In genomic region chr5:103371046-103371603, GRCh38 we compare ENCODE assay signal across 22 cellular contexts.
DNase-seq lines count a peak whose midpoint lies in the region; ATAC-seq, FAIRE-seq and TF ChIP-seq lines count a peak whose summit lies in the region.
"Had no signal": no experiment of that assay in that cellular context is flagged by ENCODE, and none has a peak within 500 bp of the region (broad histone marks: within the 10 kb centered on the region; RNA-seq: fewer than 3 reads in every experiment).

No MANE protein-coding gene starts in this region.

- no peak overlapping the region for H2BK5ac ChIP-seq in IMR-90 (ENCODE audit: low read depth, low read length, poor library complexity, severe bottlenecking)

- intact Hi-C loops in IMR-90 (cut with micrococcal nuclease): no loop called here
- intact Hi-C loops in K562 (cut with micrococcal nuclease): no loop called here

- TF ChIP-seq RAD21 in IMR-90 (IDR thresholded peaks at IDR 0.05; ENCODE audit: low read length): no peak
- no peak for TF ChIP-seq RAD21 in K562 (CRISPR knock-in tag; conservative IDR thresholded peaks at IDR 0.05 in 1 of 2, IDR thresholded peaks at IDR 0.05 in 1 of 2)

- H3K9me2 ChIP-seq in Karpas-422 (replicated peaks; ENCODE audit: insufficient read depth, low read length): no peaks in the 10 kb centered on the region

- 80% methylated on average over 1 of the region's 2 CpGs; no CpG with 5 or more reads in 1 of the 2 experiments for WGBS in IMR-90 (ENCODE audit: extremely low coverage in 2 of 2, insufficient read length in 1 of 2), 2 experiments
- 0% methylated on average over 2 of the region's 2 CpGs for WGBS in K562 (ENCODE audit: insufficient coverage, low coverage, missing lambda C conversion rate)

- DNase-seq in COLO668 (lab: John Stamatoyannopoulos, UW; ENCODE audit: unreplicated experiment) (peak; percentile 25), IMR-90 (peak; percentile 33), K562 (ENCODE audit: extremely low read depth in 1 of 4, low spot score in 3 of 4) (no peak), progenitor cell of endocrine pancreas (ENCODE audit: low spot score, unreplicated experiment) (no peak), Karpas-422 (no peak), SKM-1 treated with dmso at 0.1 percent for 144 hours (lab: John Stamatoyannopoulos, UW; ENCODE audit: unreplicated experiment) (no peak)
- DNase-seq: CD8-positive, alpha-beta memory T cell; GF-D8; MG63; NCI-H1105; NCI-H2081; NCI-H345; NCI-H524 treated with DMSO at 0.1 percent for 48 hours; PC-3; RPMI8226; SHP77 treated with DMSO at 0.1 percent for 48 hours; T-helper 1 cell had no signal

- TF ChIP-seq CTCF in IMR-90 (conservative IDR thresholded peaks at IDR 0.05; ENCODE audit: low read depth, low read length): no peak
- TF ChIP-seq CTCF in K562 (IDR thresholded peaks at IDR 0.05 in 2 of 3, conservative IDR thresholded peaks at IDR 0.05 in 1 of 3; ENCODE audit: insufficient read depth in 2 of 3, low read depth in 1 of 3, low read length in 3 of 3): no peak
- no peak for TF ChIP-seq CTCF in progenitor cell of endocrine pancreas (IDR thresholded peaks at IDR 0.05; ENCODE audit: unreplicated experiment)

- H3K14ac ChIP-seq in IMR-90 (replicated peaks; ENCODE audit: low read depth, low read length): no peak overlapping the region

- in situ Hi-C loops in IMR-90 (cut with MboI; ENCODE audit: low sequenced_read_pairs): no loop called here
- in situ Hi-C loops in K562 (cut with MboI): no loop called here

- no peak for TF ChIP-seq POLR2A in IMR-90 (IDR thresholded peaks at IDR 0.05; ENCODE audit: low read depth, low read length)
- TF ChIP-seq POLR2A in K562 (conservative IDR thresholded peaks at IDR 0.05): no peak

- H3K9ac ChIP-seq in IMR-90 (ENCODE audit: low read depth, low read length) (no peak overlapping the region), K562 (ENCODE audit: insufficient read depth in 1 of 2, low read depth in 2 of 2, low read length in 2 of 2) (no peak overlapping the region), Karpas-422 (ENCODE audit: low read length) (no peak overlapping the region)
- H3K9ac ChIP-seq: BLaER1 treated with 17β-estradiol and CSF1 and Interleukin-3, amounts not matched to agents 10 nM and 100 nM had no signal

- H2BK15ac ChIP-seq in IMR-90 (ENCODE audit: low read depth, low read length): no peak overlapping the region

- H3K79me2 ChIP-seq in K562 (ENCODE audit: control insufficient read depth, insufficient read depth, low read length) (no peaks in the 10 kb centered on the region), Karpas-422 (ENCODE audit: low read length) (no peaks in the 10 kb centered on the region)

- no peaks in the 10 kb centered on the region for H3K36me3 Mint-ChIP-seq in progenitor cell of endocrine pancreas (ENCODE audit: insufficient read depth)
- H3K36me3 Mint-ChIP-seq: CD8-positive, alpha-beta memory T cell had no signal

- no peak overlapping the region for H3K27ac ChIP-seq in IMR-90 (ENCODE audit: insufficient read depth, low read length)
- no peak overlapping the region for H3K27ac ChIP-seq in K562 (ENCODE audit: extremely low read depth, low read depth, low read length)
- no peak overlapping the region for H3K27ac ChIP-seq in Karpas-422 (ENCODE audit: low read length)
- H3K27ac ChIP-seq: BLaER1 treated with 17β-estradiol and CSF1 and Interleukin-3, amounts not matched to agents 10 nM and 100 nM had no signal

- dilution Hi-C loops in IMR-90 (cut with HindIII; ENCODE audit: low sequenced_read_pairs, unreplicated experiment): no loop called here

- peaks cover 6% of the 10 kb centered on the region for H3K4me1 ChIP-seq in IMR-90 (ENCODE audit: control insufficient read depth, insufficient read depth, low read length)
- H3K4me1 ChIP-seq in K562 (replicated peaks in 1 of 2; ENCODE audit: control insufficient read depth in 2 of 2, insufficient read depth in 2 of 2, low read length in 2 of 2): no peaks in the 10 kb centered on the region
- H3K4me1 ChIP-seq in Karpas-422 (ENCODE audit: low read length): no peaks in the 10 kb centered on the region

- BruUV-seq in IMR-90 (replicated peaks; lab: Mats Ljungman, UMichigan): no TSS peak
- BruUV-seq in K562 (replicated peaks; lab: Mats Ljungman, UMichigan): no TSS peak

- H3K36me3 ChIP-seq in IMR-90 (ENCODE audit: control insufficient read depth, insufficient read depth, low read length) (no peaks in the 10 kb centered on the region), K562 (ENCODE audit: control insufficient read depth, insufficient read depth, low read length) (no peaks in the 10 kb centered on the region), Karpas-422 (ENCODE audit: insufficient read depth, low read length) (no peaks in the 10 kb centered on the region)
- H3K36me3 ChIP-seq: BLaER1 treated with 17β-estradiol and CSF1 and Interleukin-3, amounts not matched to agents 10 nM and 100 nM; MG63 had no signal

- H3K4me3 ChIP-seq in IMR-90 (ENCODE audit: insufficient read depth, low read depth, low read length): no peak overlapping the region
- H3K4me3 ChIP-seq in K562: no peak overlapping the region
- no peak overlapping the region for H3K4me3 ChIP-seq in Karpas-422 (ENCODE audit: low read length)
- H3K4me3 ChIP-seq: BLaER1 treated with 17β-estradiol and CSF1 and Interleukin-3, amounts not matched to agents 10 nM and 100 nM; GM23338; MG63 had no signal

- peaks cover 42% of the 10 kb centered on the region for H3K4me1 Mint-ChIP-seq in progenitor cell of endocrine pancreas (ENCODE audit: low read depth)
- H3K4me1 Mint-ChIP-seq: CD8-positive, alpha-beta memory T cell had no signal

- ATAC-seq in IMR-90 (ENCODE audit: low read depth): peak; percentile 65
- no peak for ATAC-seq in K562
- no peak for ATAC-seq in GM21723 (IDR thresholded peaks at IDR 0.05; ENCODE audit: unreplicated experiment)
- ATAC-seq: GM23338, HepG2, PC-3, SK-N-SH treated with all-trans-retinoic acid at 6 μM for 48 hours had no signal

- no peak overlapping the region for H3K4me2 ChIP-seq in IMR-90 (ENCODE audit: low read depth, low read length)
- H3K4me2 ChIP-seq in K562 (ENCODE audit: insufficient read depth, low read length): no peak overlapping the region
- H3K4me2 ChIP-seq in Karpas-422 (ENCODE audit: low read depth, low read length, poor library complexity, severe bottlenecking): no peak overlapping the region
- H3K4me2 ChIP-seq: GM23338 had no signal

- no peaks in the 10 kb centered on the region for H3K9me3 Mint-ChIP-seq in progenitor cell of endocrine pancreas (ENCODE audit: low read depth)
- H3K9me3 Mint-ChIP-seq: GM23338 had no signal

- POLR2A ChIA-PET in IMR-90 (lab: Charles Lee; ENCODE audit: unreplicated experiment) (no interaction called here), K562 (lab: Yijun Ruan, JAX) (no interaction called here)

- H4K20me1 ChIP-seq in IMR-90 (ENCODE audit: insufficient read depth, low read length): no peaks in the 10 kb centered on the region
- H4K20me1 ChIP-seq in K562 (replicated peaks; ENCODE audit: control insufficient read depth, insufficient read depth, low read length): no peaks in the 10 kb centered on the region
- H4K20me1 ChIP-seq in Karpas-422 (ENCODE audit: insufficient read depth, low read depth, low read length): no peaks in the 10 kb centered on the region
- H4K20me1 ChIP-seq: BLaER1 treated with 17β-estradiol and CSF1 and Interleukin-3, amounts not matched to agents 10 nM and 100 nM had no signal

- no peak overlapping the region for H3K18ac ChIP-seq in IMR-90 (ENCODE audit: low read depth, low read length)

- no peak overlapping the region for H3K4ac ChIP-seq in IMR-90 (ENCODE audit: low read depth, low read length)

- H3K27me3 Mint-ChIP-seq in progenitor cell of endocrine pancreas: no peaks in the 10 kb centered on the region

- CTCF ChIA-PET in IMR-90 (lab: Yijun Ruan, JAX) (no interaction called here), K562 (lab: Yijun Ruan, JAX; ENCODE audit: low intra/inter-chr PET ratio) (no interaction called here)

- no peak overlapping the region for H4K5ac ChIP-seq in IMR-90 (ENCODE audit: low read depth, low read length)

- H3K4me3 Mint-ChIP-seq in progenitor cell of endocrine pancreas (ENCODE audit: low read depth): no peak overlapping the region
- H3K4me3 Mint-ChIP-seq: CD8-positive, alpha-beta memory T cell; GM23338 had no signal

- no peak overlapping the region for H2AK9ac ChIP-seq in IMR-90 (replicated peaks; ENCODE audit: low read depth, low read length, poor library complexity)

- no peak overlapping the region for H3K56ac ChIP-seq in IMR-90 (ENCODE audit: extremely low read depth, insufficient read depth, low read length)

- H2BK120ac ChIP-seq in IMR-90 (ENCODE audit: low read depth, low read length): no peak overlapping the region

- H2BK20ac ChIP-seq in IMR-90 (ENCODE audit: low read depth, low read length): no peak overlapping the region

- no peak overlapping the region for H2AK5ac ChIP-seq in IMR-90 (ENCODE audit: low read depth, low read length)

- no peaks in the 10 kb centered on the region for H3K79me1 ChIP-seq in IMR-90 (ENCODE audit: low read depth in 1 of 2, low read length in 2 of 2)

- H3K9me1 ChIP-seq in IMR-90 (ENCODE audit: insufficient read depth, low read length): no peaks in the 10 kb centered on the region; the same call in 1 of the 2 replicates
- no peaks in the 10 kb centered on the region for H3K9me1 ChIP-seq in K562 (ENCODE audit: control insufficient read depth, insufficient read depth, low read length)

- H3K27ac Mint-ChIP-seq in progenitor cell of endocrine pancreas: peak overlapping the region; percentile 63
- H3K27ac Mint-ChIP-seq: GM23338 had no signal

- H3K23ac ChIP-seq in IMR-90 (ENCODE audit: low read depth, low read length): no peak overlapping the region

- H3K27me3 ChIP-seq in IMR-90 (ENCODE audit: control insufficient read depth, insufficient read depth, low read length): no peaks in the 10 kb centered on the region
- H3K27me3 ChIP-seq in K562 (ENCODE audit: control insufficient read depth in 2 of 2, insufficient read depth in 2 of 2, low read length in 2 of 2): no peaks in the 10 kb centered on the region; a peak in 1 of 5 replicates
- no peaks in the 10 kb centered on the region for H3K27me3 ChIP-seq in Karpas-422 (ENCODE audit: low read length)
- H3K27me3 ChIP-seq: BLaER1 treated with 17β-estradiol and CSF1 and Interleukin-3, amounts not matched to agents 10 nM and 100 nM; MG63 had no signal

- no peak overlapping the region for H4K8ac ChIP-seq in IMR-90 (ENCODE audit: low read depth in 2 of 2, low read length in 2 of 2)

- no peak overlapping the region for H4K91ac ChIP-seq in IMR-90 (ENCODE audit: insufficient read depth, low read depth, low read length)

- no peak for TF ChIP-seq EP300 in K562 (IDR thresholded peaks at IDR 0.05; ENCODE audit: low read length)

- FAIRE-seq in K562 (lab: Jason Lieb, UNC): no peak
- FAIRE-seq: HepG2 had no signal

- H3K9me3 ChIP-seq in IMR-90 (ENCODE audit: control insufficient read depth, insufficient read depth, low read length) (no peaks in the 10 kb centered on the region), K562 (replicated peaks; ENCODE audit: control insufficient read depth, insufficient read depth, low read depth, low read length) (no peaks in the 10 kb centered on the region), Karpas-422 (ENCODE audit: low read length) (no peaks in the 10 kb centered on the region)

- H2AFZ ChIP-seq in IMR-90 (replicated peaks; ENCODE audit: low read length, poor library complexity) (no peak overlapping the region), K562 (ENCODE audit: low read depth, low read length) (no peak overlapping the region), Karpas-422 (ENCODE audit: low read length) (no peak overlapping the region)

Comparison
In these comparisons a context has a peak if more than half of its experiments do, and no peak if none do; other contexts are left out.
1. DNase-seq: peak in COLO668 (single experiment) and IMR-90 (single experiment); none in K562 (0 of 4), progenitor cell of endocrine pancreas (single experiment), Karpas-422 (single experiment) and SKM-1 treated with dmso at 0.1 percent for 144 hours (single experiment).